8 cellular contexts compared by ENCODE assay signal in the genomic region with DNA sequence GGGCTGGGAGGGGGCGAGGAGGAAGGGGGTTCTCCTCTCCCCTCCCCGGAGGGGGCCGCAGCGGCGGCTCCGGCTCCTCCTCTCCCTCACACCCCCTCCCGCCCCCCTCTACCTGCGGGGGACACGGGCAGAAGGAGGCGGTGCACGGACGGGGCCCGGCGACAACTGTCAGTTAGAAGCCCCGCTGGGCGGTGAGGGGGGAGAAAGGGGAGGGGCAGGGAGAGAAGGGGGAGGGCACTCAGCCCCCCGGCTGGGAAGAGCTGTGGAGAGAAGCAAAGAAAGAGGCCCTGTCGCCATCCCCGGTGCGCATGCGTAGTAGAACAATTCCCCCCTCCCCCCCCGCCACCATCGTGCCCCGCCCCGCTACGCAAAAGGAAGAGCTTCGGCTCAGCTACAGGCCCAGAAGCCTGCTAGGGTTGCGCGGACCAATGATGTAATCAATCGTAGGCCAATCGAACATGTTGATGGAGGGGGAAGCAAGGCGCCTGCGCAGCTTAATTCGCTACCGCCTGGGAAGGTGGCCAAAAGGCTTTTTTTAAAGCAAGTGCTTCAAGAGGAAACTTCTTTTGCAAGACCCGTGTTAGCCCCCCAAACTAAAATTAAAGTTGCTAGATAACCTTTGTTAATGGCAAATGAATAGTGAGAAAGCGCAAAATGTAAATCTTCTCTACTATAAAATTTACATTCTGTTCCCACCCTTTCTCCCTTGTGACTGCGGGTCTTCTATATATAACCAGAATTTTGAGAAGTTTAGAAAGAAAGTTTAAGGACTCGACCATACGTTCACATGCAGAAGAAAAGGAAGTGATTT. TPM values are rescaled to one million over a fixed set of nuclear protein-coding genes. Genes with fewer than 3 reads are reported as not detected.
A peak's percentile ranks its signal among the peaks of the same experiment; 100 is the strongest.
DNase-seq lines count a peak whose midpoint lies in the region; ATAC-seq, FAIRE-seq and TF ChIP-seq lines count a peak whose summit lies in the region.

No MANE protein-coding gene starts in this region.

- H3K9me3 ChIP-seq in T-helper 17 cell (ENCODE audit: control insufficient read depth, low read length, poor library complexity, severe bottlenecking) = peaks cover under 1% of the 10 kb centered on the region
- H3K9me3 ChIP-seq in right atrium auricular region = no peaks in the 10 kb centered on the region
- no peaks in the 10 kb centered on the region for H3K9me3 ChIP-seq in psoas muscle

- peaks cover 3% of the 10 kb centered on the region for H3K36me3 Mint-ChIP-seq in T-helper 17 cell (ENCODE audit: low read depth)

- H3K27ac Mint-ChIP-seq in T-helper 17 cell = peak overlapping the region; percentile 84

- H3K27ac ChIP-seq in right atrium auricular region (peak overlapping the region; percentile 98 to 99), psoas muscle (peak overlapping the region; percentile 95)

- no peak for TF ChIP-seq CTCF in right atrium auricular region (IDR thresholded peaks at IDR 0.05)
- TF ChIP-seq CTCF in psoas muscle (IDR thresholded peaks at IDR 0.05) = no peak

- H3K36me3 ChIP-seq in right atrium auricular region (no peaks in the 10 kb centered on the region), psoas muscle (ENCODE audit: insufficient read depth in 1 of 2, low read depth in 1 of 2) (peaks cover 0 to 35% of the 10 kb centered on the region in 2 donors)

- H3K27me3 ChIP-seq in right atrium auricular region = no peaks in the 10 kb centered on the region
- H3K27me3 ChIP-seq in psoas muscle (ENCODE audit: insufficient read depth in 3 of 3, low read length in 2 of 3) = no peaks in the 10 kb centered on the region

- H3K4me3 Mint-ChIP-seq in T-helper 17 cell = peak overlapping the region; percentile 97

- peaks cover 19% of the 10 kb centered on the region for H3K4me1 Mint-ChIP-seq in T-helper 17 cell

- 1% methylated on average over 19 to 38 of the region's 40 CpGs for WGBS in psoas muscle, 3 donors

- DNase-seq in NCI-H1694 (lab: John Stamatoyannopoulos, UW) (peak; percentile 98), T-helper 17 cell (peak; percentile 81 to 88 (median 84)), anterior cingulate cortex (lab: John Stamatoyannopoulos, UW) (peak; percentile 75 to 99 (median 96)), right atrium auricular region (ENCODE audit: low spot score) (peak; percentile 97), psoas muscle (peak; percentile 92 to 96), urothelium cell line (ENCODE audit: low spot score) (peak; percentile 87)

- FAIRE-seq in urothelium cell line (lab: Jason Lieb, UNC) = peak; percentile 55

- H3K4me1 ChIP-seq in right atrium auricular region (peaks cover 0 to 53% of the 10 kb centered on the region in 2 donors), psoas muscle (peaks cover 58% of the 10 kb centered on the region)

- H3K4me3 ChIP-seq in right atrium auricular region = peak overlapping the region; percentile 84 to 94
- peak overlapping the region; percentile 92 for H3K4me3 ChIP-seq in psoas muscle

- intact Hi-C loops in psoas muscle (cut with DNase I) = loop anchor here in 1 of 2 donors (10.0 kb wide), 1 partner anchor 54 kb away; no protein-coding TSS in a partner anchor

- no peaks in the 10 kb centered on the region for H3K27me3 Mint-ChIP-seq in T-helper 17 cell

- ATAC-seq in GM18498 (IDR thresholded peaks at IDR 0.05; ENCODE audit: unreplicated experiment) (peak; percentile 61), HG02885 (IDR thresholded peaks at IDR 0.05; ENCODE audit: poor library complexity, unreplicated experiment) (peak; percentile 70), T-helper 17 cell (peak; percentile 75), psoas muscle (peak; percentile 90 to 92 (median 91))

RNA-seq across cellular contexts. Expression of a gene that starts 7.0 kb away (rescaled TPM):
- total RNA-seq in T-helper 17 cell (10 to 100 TPM; 30.4 to 32.2 TPM), right atrium auricular region (10 to 100 TPM; 17.6 to 22.1 TPM), psoas muscle (10 to 100 TPM; 16.3 to 24.2 (median 20.0) TPM)
- 10 to 100 TPM in 2 of 3 donors, 1 to 10 TPM in 1; 6.5 to 16.4 (median 12.2) TPM for polyA plus RNA-seq in psoas muscle

Comparison
In these comparisons a context has a peak if more than half of its experiments do, and no peak if none do; other contexts are left out.
1. Peak in every context shown above with its lines: DNase-seq, ATAC-seq, H3K4me3 ChIP-seq and H3K27ac ChIP-seq.